ENCODE assay signal across 18 cellular contexts in the genomic region with DNA sequence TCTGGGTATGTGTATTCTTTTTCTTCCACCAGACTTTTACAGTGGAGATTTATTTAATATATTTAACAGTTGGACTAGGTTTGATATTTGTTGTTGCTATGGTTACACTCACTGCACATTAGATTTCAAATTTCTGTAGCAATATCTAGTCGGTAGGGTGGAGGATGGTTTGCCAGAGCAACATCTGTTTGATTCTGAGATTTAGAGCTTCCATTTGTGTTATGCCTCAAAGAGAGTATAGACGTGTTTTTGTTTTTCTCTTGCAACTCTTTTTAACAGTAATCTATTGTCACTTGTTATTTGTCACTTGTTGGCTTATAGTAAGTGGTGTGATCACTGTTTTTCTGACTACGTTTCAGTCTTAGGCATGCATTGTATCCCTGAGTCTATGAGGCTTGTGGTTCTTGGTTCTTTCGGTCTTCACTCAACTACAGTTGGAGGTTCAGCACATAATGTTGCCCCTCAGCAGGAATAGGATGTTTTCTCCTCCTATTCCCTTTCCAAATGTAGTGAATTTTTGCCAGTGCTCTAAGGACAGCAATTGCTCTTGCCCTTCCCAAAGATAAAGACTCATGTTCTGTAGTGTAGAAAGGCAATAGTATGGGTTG.
DNase-seq lines count a peak whose midpoint lies in the region; ATAC-seq lines count a peak whose summit lies in the region.
"Had no signal": no experiment of that assay in that cellular context is flagged by ENCODE, and none has a peak within 500 bp of the region (broad histone marks: within the 10 kb centered on the region; RNA-seq: fewer than 3 reads in every experiment).

No MANE protein-coding gene starts in this region.

- ATAC-seq in GM21447 (IDR thresholded peaks at IDR 0.05; ENCODE audit: unreplicated experiment) (no peak), GM19397 (IDR thresholded peaks at IDR 0.05; ENCODE audit: unreplicated experiment) (no peak), HG02588 (IDR thresholded peaks at IDR 0.05; ENCODE audit: unreplicated experiment) (no peak), GM21381 (IDR thresholded peaks at IDR 0.05; ENCODE audit: unreplicated experiment) (no peak)

- peak overlapping the region; percentile 97 for H3K27ac ChIP-seq in angular gyrus (ENCODE audit: low read depth, low read length)
- peak overlapping the region; percentile 93 for H3K27ac ChIP-seq in substantia nigra (ENCODE audit: low read depth, low read length, poor library complexity, severe bottlenecking)
- H3K27ac ChIP-seq: BLaER1 treated with 17β-estradiol and CSF1 and Interleukin-3, amounts not matched to agents 10 nM and 100 nM had no signal

- peak; percentile 10 for DNase-seq in foreskin melanocyte
- DNase-seq in medulla oblongata (ENCODE audit: extremely low spot score) = peak; percentile 90
- peak in 3 of 49 donors; percentile 27 to 65 (median 30) for DNase-seq in substantia nigra (lab: John Stamatoyannopoulos, UW)
- DNase-seq: 8988T; AML-193; CD4-positive, CD25-positive, alpha-beta regulatory T cell; COR-L47; DMS153; GF-D8; GOT3; H9; IMR-90 had no signal
